ENCODE assay signal across 22 cellular contexts in the genomic region with DNA sequence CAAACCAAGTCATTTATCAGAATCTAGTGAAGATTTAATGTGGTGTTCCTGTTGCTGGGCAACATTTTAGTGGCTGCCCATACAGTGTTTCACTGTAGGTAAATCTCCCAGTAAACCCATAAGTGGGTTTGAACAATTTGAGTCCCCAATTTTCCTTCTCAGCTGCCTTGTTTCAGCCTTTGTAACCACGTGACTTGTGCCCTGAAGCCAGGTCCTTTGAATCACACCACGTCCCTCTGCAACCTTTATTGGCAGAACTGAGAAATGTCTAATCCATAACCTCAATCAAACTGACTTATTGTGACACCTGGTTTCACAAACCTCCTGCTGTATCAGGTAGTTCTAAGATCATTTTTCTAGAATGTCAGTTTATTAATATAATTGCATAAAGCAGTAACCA. TPM values are rescaled to one million over a fixed set of nuclear protein-coding genes. Genes with fewer than 3 reads are reported as not detected.
DNase-seq lines count a peak whose midpoint lies in the region; ATAC-seq and TF ChIP-seq lines count a peak whose summit lies in the region.
"Had no signal": no experiment of that assay in that cellular context is flagged by ENCODE, and none has a peak within 500 bp of the region (broad histone marks: within the 10 kb centered on the region; RNA-seq: fewer than 3 reads in every experiment).

No MANE protein-coding gene starts in this region.

- peaks cover 11% of the 10 kb centered on the region; the same call in 1 of the 2 replicates for H3K79me2 ChIP-seq in H9 (ENCODE audit: insufficient read depth, low read length)

- H3K27ac Mint-ChIP-seq in activated CD8-positive, alpha-beta memory T cell treated with anti-CD3 and anti-CD28 coated beads, Interleukin-2, amount 10 ng/mL, durations not matched to agents 7 days and 5 days, result peak overlapping the region; percentile 11
- H3K27ac Mint-ChIP-seq in H9, result peak overlapping the region; percentile 49 to 81 (median 80); a peak in 4 of 7 replicates
- H3K27ac Mint-ChIP-seq in activated T-helper 17 cell treated with anti-CD3 and anti-CD28 coated beads, Interleukin-2, amount 50 U/mL, for 72 hours, result peak overlapping the region; percentile 32
- H3K27ac Mint-ChIP-seq: HFFc6 had no signal

- H2AFZ ChIP-seq in H9 (ENCODE audit: low read length), result no peak overlapping the region

- no peaks in the 10 kb centered on the region for H3K27me3 Mint-ChIP-seq in activated CD8-positive, alpha-beta memory T cell treated with anti-CD3 and anti-CD28 coated beads, Interleukin-2, amount 10 ng/mL, durations not matched to agents 7 days and 5 days
- no peaks in the 10 kb centered on the region for H3K27me3 Mint-ChIP-seq in H9 (ENCODE audit: low read depth)
- no peaks in the 10 kb centered on the region for H3K27me3 Mint-ChIP-seq in activated T-helper 17 cell treated with anti-CD3 and anti-CD28 coated beads, Interleukin-2, amount 50 U/mL, for 72 hours
- H3K27me3 Mint-ChIP-seq: CD8-positive, alpha-beta memory T cell had no signal

- peaks cover 7% of the 10 kb centered on the region for H3K79me1 ChIP-seq in H9 (ENCODE audit: insufficient read depth, low read depth, low read length, poor library complexity, severe bottlenecking)

- H3K18ac ChIP-seq in H9 (ENCODE audit: insufficient read length, low read depth, low read length), result no peak overlapping the region

- H3K9me3 Mint-ChIP-seq in activated CD8-positive, alpha-beta memory T cell treated with anti-CD3 and anti-CD28 coated beads, Interleukin-2, amount 10 ng/mL, durations not matched to agents 7 days and 5 days (ENCODE audit: low read depth), result peaks cover 5% of the 10 kb centered on the region
- H3K9me3 Mint-ChIP-seq in H9, result peaks cover 4 to 7% of the 10 kb centered on the region in 2 experiments; a peak in 4 of 5 replicates
- H3K9me3 Mint-ChIP-seq in activated T-helper 17 cell treated with anti-CD3 and anti-CD28 coated beads, Interleukin-2, amount 50 U/mL, for 72 hours, result peaks cover 3% of the 10 kb centered on the region
- H3K9me3 Mint-ChIP-seq: HFFc6 had no signal

- H3K14ac ChIP-seq in H9 (ENCODE audit: insufficient read depth, low read length), result no peak overlapping the region

- H3K23me2 ChIP-seq in H9 (ENCODE audit: insufficient read length, low read depth, low read length, poor library complexity, severe bottlenecking), result no peaks in the 10 kb centered on the region

- H2BK5ac ChIP-seq in H9 (ENCODE audit: insufficient read length, low read length), result no peak overlapping the region

- no peak for TF ChIP-seq CTCF in H9 (conservative IDR thresholded peaks at IDR 0.05)

- no peak overlapping the region for H2BK20ac ChIP-seq in H9 (ENCODE audit: low read depth, low read length, poor library complexity, severe bottlenecking)

- no peak overlapping the region for H3K56ac ChIP-seq in H9 (ENCODE audit: insufficient read length, low read depth, low read length)

- no peak overlapping the region for H2BK12ac ChIP-seq in H9 (ENCODE audit: insufficient read length, low read depth, low read length)

- no peaks in the 10 kb centered on the region for H4K20me1 ChIP-seq in H9 (ENCODE audit: control insufficient read depth, insufficient read depth, insufficient read length)

- H3K4me1 ChIP-seq in H9 (ENCODE audit: insufficient read depth, low read length), result peaks cover 19% of the 10 kb centered on the region; the same call in 1 of the 2 replicates

- no peak overlapping the region for H3K4ac ChIP-seq in H9 (ENCODE audit: low read depth, low read length)

- H3K4me2 ChIP-seq in H9 (ENCODE audit: insufficient read depth, insufficient read length, low read length), result no peak overlapping the region
- H3K4me2 ChIP-seq: A549; BLaER1 treated with 17β-estradiol and CSF1 and Interleukin-3, amounts not matched to agents 10 nM and 100 nM; SK-N-SH had no signal

- CTCF ChIA-PET in activated CD8-positive, alpha-beta memory T cell treated with anti-CD3 and anti-CD28 coated beads, Interleukin-2, amount 10 ng/mL, durations not matched to agents 7 days and 5 days (lab: Charles Lee), result no interaction called here

- no peak overlapping the region for H4K8ac ChIP-seq in H9 (replicated peaks; ENCODE audit: insufficient read length, low read depth, low read length)

- WGBS in H9 (ENCODE audit: extremely low coverage, insufficient read length, low lambda C conversion rate), result no CpG with 5 or more reads among the region's 2 CpGs

- H3K4me1 Mint-ChIP-seq in activated CD8-positive, alpha-beta memory T cell treated with anti-CD3 and anti-CD28 coated beads, Interleukin-2, amount 10 ng/mL, durations not matched to agents 7 days and 5 days, result peaks cover 31% of the 10 kb centered on the region
- H3K4me1 Mint-ChIP-seq in H9, result peaks cover 88 to 90% of the 10 kb centered on the region in 2 experiments
- H3K4me1 Mint-ChIP-seq in activated T-helper 17 cell treated with anti-CD3 and anti-CD28 coated beads, Interleukin-2, amount 50 U/mL, for 72 hours, result peaks cover 33% of the 10 kb centered on the region

- no peak overlapping the region for H2BK120ac ChIP-seq in H9 (ENCODE audit: low read depth, low read length, poor library complexity, severe bottlenecking)

- H3K27ac ChIP-seq in H9 (ENCODE audit: insufficient read length, low read depth, low read length), result peak overlapping the region; percentile 42
- H3K27ac ChIP-seq: A549; BLaER1 treated with 17β-estradiol and CSF1 and Interleukin-3, amounts not matched to agents 10 nM and 100 nM had no signal

- no peak for ATAC-seq in activated CD8-positive, alpha-beta memory T cell treated with anti-CD3 and anti-CD28 coated beads, Interleukin-2, amount 10 ng/mL, durations not matched to agents 7 days and 5 days
- peak; percentile 47 for ATAC-seq in activated T-helper 17 cell treated with anti-CD3 and anti-CD28 coated beads, Interleukin-2, amount 50 U/mL, for 72 hours (replicated peaks)
- ATAC-seq in HG03354 (IDR thresholded peaks at IDR 0.05; ENCODE audit: poor library complexity, severe bottlenecking, unreplicated experiment), result no peak
- ATAC-seq: A549 had no signal

- H2AK5ac ChIP-seq in H9 (ENCODE audit: insufficient read length, low read length), result no peak overlapping the region

- peaks cover 51% of the 10 kb centered on the region for H3K36me3 Mint-ChIP-seq in activated CD8-positive, alpha-beta memory T cell treated with anti-CD3 and anti-CD28 coated beads, Interleukin-2, amount 10 ng/mL, durations not matched to agents 7 days and 5 days
- peaks cover 23 to 37% (median 32%) of the 10 kb centered on the region in 3 experiments for H3K36me3 Mint-ChIP-seq in H9 (ENCODE audit: insufficient read depth in 1 of 3, low read depth in 3 of 3)
- H3K36me3 Mint-ChIP-seq in activated T-helper 17 cell treated with anti-CD3 and anti-CD28 coated beads, Interleukin-2, amount 50 U/mL, for 72 hours (ENCODE audit: low read depth), result peaks cover 67% of the 10 kb centered on the region

- no peak overlapping the region for H3K4me3 Mint-ChIP-seq in activated CD8-positive, alpha-beta memory T cell treated with anti-CD3 and anti-CD28 coated beads, Interleukin-2, amount 10 ng/mL, durations not matched to agents 7 days and 5 days
- peak overlapping the region in 1 of 2 experiments; percentile 13; a peak in 2 of 5 replicates for H3K4me3 Mint-ChIP-seq in H9
- no peak overlapping the region for H3K4me3 Mint-ChIP-seq in activated T-helper 17 cell treated with anti-CD3 and anti-CD28 coated beads, Interleukin-2, amount 50 U/mL, for 72 hours
- H3K4me3 Mint-ChIP-seq: CD8-positive, alpha-beta memory T cell; HFFc6 had no signal

- no peak overlapping the region for H3K9ac ChIP-seq in H9 (ENCODE audit: extremely low read depth, insufficient read length, low read length)
- H3K9ac ChIP-seq: BLaER1 treated with 17β-estradiol and CSF1 and Interleukin-3, amounts not matched to agents 10 nM and 100 nM; SK-N-SH had no signal

- no peak overlapping the region for H3T11ph ChIP-seq in H9 (ENCODE audit: low read length)

- no peak for DNase-seq in activated CD8-positive, alpha-beta memory T cell treated with anti-CD3 and anti-CD28 coated beads, Interleukin-2, amount 10 ng/mL, durations not matched to agents 7 days and 5 days
- no peak for DNase-seq in activated CD8-positive, alpha-beta memory T cell treated with anti-CD3 and anti-CD28 coated beads, Interleukin-2, amount 50 U/mL, for 48 hours
- DNase-seq in H9 (no peak), renal cortical epithelial cell (ENCODE audit: low read depth) (peak; percentile 36)
- no peak for DNase-seq in activated effector memory CD4-positive, alpha-beta T cell treated with Interleukin-2 at 50 U/mL for 16 hours
- DNase-seq: CD8-positive, alpha-beta memory T cell; DMS79 treated with DMSO at 0.1 percent for 48 hours; GDM1; HFFc6; IMR-90; Kasumi-1; NCI-H146; NCI-H2081 treated with DMSO at 0.1 percent for 48 hours; NCI-H345; NCI-H526; NK-92 treated with Interleukin-12 subunit alpha and Interleukin-12 subunit beta, amount 100 ng/mL, for 24 hours; SHP77; SK-N-SH had no signal

- H4K5ac ChIP-seq in H9 (ENCODE audit: insufficient read length, low read depth, low read length), result no peak overlapping the region

- no peaks in the 10 kb centered on the region for H3K9me3 ChIP-seq in H9 (ENCODE audit: control insufficient read depth, low read depth, low read length)
- H3K9me3 ChIP-seq: A549 had no signal

- no peak overlapping the region for H3K23ac ChIP-seq in H9 (ENCODE audit: insufficient read length, low read depth, low read length)

- no peak overlapping the region for H2BK15ac ChIP-seq in H9 (ENCODE audit: low read depth, low read length)

- H4K91ac ChIP-seq in H9 (ENCODE audit: insufficient read length, low read depth, low read length), result no peak overlapping the region

- no peaks in the 10 kb centered on the region for H3K27me3 ChIP-seq in H9 (ENCODE audit: insufficient read depth, low read length)
- H3K27me3 ChIP-seq: BLaER1 treated with 17β-estradiol and CSF1 and Interleukin-3, amounts not matched to agents 10 nM and 100 nM had no signal

RNA-seq across cellular contexts. Expression of gene SND1, which starts 30.1 kb away (rescaled TPM):
- total RNA-seq in activated CD8-positive, alpha-beta memory T cell treated with anti-CD3 and anti-CD28 coated beads, Interleukin-2, amount 10 ng/mL, durations not matched to agents 7 days and 5 days, result 100 to 1,000 TPM; 158 to 166 TPM
- total RNA-seq in H9 (2021), result 218 and 225 TPM in 2 replicates
- total RNA-seq in activated T-helper 17 cell treated with anti-CD3 and anti-CD28 coated beads, Interleukin-2, amount 50 U/mL, for 72 hours, result 100 to 1,000 TPM; 246 to 256 TPM
- 201 and 214 TPM in 2 replicates for total RNA-seq in renal cortical epithelial cell

Comparison
In these comparisons a context has a peak if more than half of its experiments do, and no peak if none do; other contexts are left out.
1. H3K27ac Mint-ChIP-seq: peak in every context shown above with its lines; median percentile 80 in H9; 32 in activated T-helper 17 cell treated with anti-CD3 and anti-CD28 coated beads, Interleukin-2, amount 50 U/mL, for 72 hours; 11 in activated CD8-positive, alpha-beta memory T cell treated with anti-CD3 and anti-CD28 coated beads, Interleukin-2, amount 10 ng/mL, durations not matched to agents 7 days and 5 days.